Comparison of ENCODE assay signal across 9 cellular contexts in genomic region chr3:71512000-71512399, GRCh38.
DNase-seq lines count a peak whose midpoint lies in the region; ATAC-seq lines count a peak whose summit lies in the region.
"Had no signal": no experiment of that assay in that cellular context is flagged by ENCODE, and none has a peak within 500 bp of the region (broad histone marks: within the 10 kb centered on the region; RNA-seq: fewer than 3 reads in every experiment).

No MANE protein-coding gene starts in this region.

- H3K9me3 ChIP-seq in mucosa of rectum (ENCODE audit: control insufficient read depth in 2 of 2, low read length in 2 of 2), result no peaks in the 10 kb centered on the region

- no peaks in the 10 kb centered on the region for H3K36me3 ChIP-seq in mucosa of rectum (ENCODE audit: control insufficient read depth in 2 of 2, insufficient read depth in 2 of 2, low read length in 2 of 2)

- peak overlapping the region; percentile 10 to 34 for H3K27ac ChIP-seq in mucosa of rectum (ENCODE audit: low read depth in 2 of 2, low read length in 2 of 2)
- H3K27ac ChIP-seq: KMS-11 had no signal

- DNase-seq in activated T-cell treated with anti-CD3 and anti-CD28 coated beads, Interleukin-2, amount 50 U/mL, for 1 hour, result peak; percentile 29
- DNase-seq in hypothalamus (lab: John Stamatoyannopoulos, UW) (no peak), sciatic nerve (ENCODE audit: low spot score) (no peak), NCI-H2196 treated with DMSO at 0.1 percent for 48 hours (lab: John Stamatoyannopoulos, UW; ENCODE audit: unreplicated experiment) (no peak)

- no peak overlapping the region for H3K4me3 ChIP-seq in mucosa of rectum (ENCODE audit: low read length in 2 of 2)

- ATAC-seq in GM18867 (IDR thresholded peaks at IDR 0.05; ENCODE audit: unreplicated experiment) (peak; percentile 73), HG03159 (IDR thresholded peaks at IDR 0.05; ENCODE audit: unreplicated experiment) (peak; percentile 74), sciatic nerve (no peak), HG03039 (IDR thresholded peaks at IDR 0.05; ENCODE audit: unreplicated experiment) (no peak)

- no peaks in the 10 kb centered on the region for H3K27me3 ChIP-seq in mucosa of rectum (ENCODE audit: control insufficient read depth in 2 of 2, insufficient read depth in 2 of 2, low read length in 2 of 2)

- intact Hi-C loops in sciatic nerve (cut with DNase I), result no loop called here

- no peak overlapping the region for H3K9ac ChIP-seq in mucosa of rectum (ENCODE audit: low read depth in 1 of 2, low read length in 2 of 2)
- H3K9ac ChIP-seq: KMS-11 had no signal

- peaks cover 3 to 18% of the 10 kb centered on the region in 2 donors for H3K4me1 ChIP-seq in mucosa of rectum (ENCODE audit: control insufficient read depth in 2 of 2, insufficient read depth in 2 of 2, low read length in 2 of 2)

Comparison
In these comparisons a context has a peak if more than half of its experiments do, and no peak if none do; other contexts are left out.
1. ATAC-seq: peak in GM18867 (single experiment) and HG03159 (single experiment); none in sciatic nerve (single experiment) and HG03039 (single experiment).